In genomic region chr21:46635324-46636180, GRCh38 we compare ENCODE assay signal across 8 cellular contexts. TPM values are rescaled to one million over a fixed set of nuclear protein-coding genes. Genes with fewer than 3 reads are reported as not detected.
DNase-seq lines count a peak whose midpoint lies in the region; ATAC-seq and TF ChIP-seq lines count a peak whose summit lies in the region.

PRMT2 (plus strand) TSS chr21:46635674; CDS start chr21:46636952, 1,278 bp downstream.

- intact Hi-C loops in cardiac septum (cut with DNase I) = no loop called here

- H3K9ac ChIP-seq in trophoblast cell (ENCODE audit: low read length) = peak within 1 kb of the TSS; percentile 92

- H3K4me3 ChIP-seq in trophoblast cell (ENCODE audit: low read depth, low read length) (peak within 1 kb of the TSS; percentile 98), tibial nerve (peak within 1 kb of the TSS; percentile 68 to 94 (median 82))

- peak within 1 kb of the TSS; percentile 84 for H2AFZ ChIP-seq in trophoblast cell (ENCODE audit: insufficient read depth, low read length, poor library complexity)

- peak within 1 kb of the TSS; percentile 99 for H3K4me2 ChIP-seq in trophoblast cell (ENCODE audit: low read length)

- ATAC-seq in HG02852 (IDR thresholded peaks at IDR 0.05; ENCODE audit: unreplicated experiment) = peak; percentile 79
- ATAC-seq in T-cell (replicated peaks in 1 of 4) = peak; percentile 81 to 93 (median 85)

- H4K8ac ChIP-seq in trophoblast cell (ENCODE audit: low read depth, low read length) = peak within 1 kb of the TSS; percentile 97

- TF ChIP-seq EP300 in tibial nerve (IDR thresholded peaks at IDR 0.05) = peak; percentile 92 to 98

- H3K9me3 ChIP-seq in trophoblast cell (ENCODE audit: insufficient read depth, low read depth, low read length) = no peaks in the 10 kb centered on the region
- no peaks in the 10 kb centered on the region for H3K9me3 ChIP-seq in tibial nerve

- H3K4me3 Mint-ChIP-seq in T-cell = peak within 1 kb of the TSS; percentile 95 to 100 (median 97)

- H3K23ac ChIP-seq in trophoblast cell (ENCODE audit: low read length) = no peak within 1 kb of the TSS

- peaks cover 2 to 4% of the 10 kb centered on the region in 2 experiments for H3K4me1 ChIP-seq in trophoblast cell (ENCODE audit: control insufficient read depth in 1 of 2, insufficient read depth in 2 of 2, low read length in 2 of 2)
- H3K4me1 ChIP-seq in tibial nerve = peaks cover 0 to 54% (median 28%) of the 10 kb centered on the region in 4 donors

- peaks cover 5% of the 10 kb centered on the region for H3K79me2 ChIP-seq in trophoblast cell (ENCODE audit: control insufficient read depth, insufficient read depth, low read length, poor library complexity)

- CTCF ChIA-PET in T-cell (lab: Charles Lee) = interaction anchor here in 1 of 2 donors (0.6 to 2.4 kb wide), 6 partner anchors 15 to 437 kb away, joined by 3 to 12 read pairs (median 6); no protein-coding TSS in a partner anchor

- H2AK5ac ChIP-seq in trophoblast cell (ENCODE audit: low read length) = peak within 1 kb of the TSS; percentile 69

- H3K36me3 Mint-ChIP-seq in T-cell = peaks cover 14% of the 10 kb centered on the region

- POLR2A ChIA-PET in T-cell (lab: Charles Lee) = interaction anchor here (0.6 to 3.4 kb wide), 9 partner anchors 9 to 85 kb away, joined by 3 to 15 read pairs (median 5); no protein-coding TSS in a partner anchor

- 0% methylated on average over 86 to 90 of the region's 90 CpGs for WGBS in adipose tissue, 3 donors
- no CpG with 5 or more reads among the region's 90 CpGs for WGBS in trophoblast cell (ENCODE audit: extremely low coverage, insufficient coverage, insufficient read length)
- 0 to 1% methylated on average over 41 to 74 of the region's 90 CpGs for WGBS in tibial nerve, 2 donors

- peaks cover 8% of the 10 kb centered on the region for H3K79me1 ChIP-seq in trophoblast cell (ENCODE audit: low read length)

- peak within 1 kb of the TSS; percentile 80 for H3K4ac ChIP-seq in trophoblast cell (ENCODE audit: low read depth, low read length)

- H3K9me3 Mint-ChIP-seq in T-cell = no peaks in the 10 kb centered on the region

- DNase-seq in GM13976 (ENCODE audit: low spot score) (peak; percentile 100), NCI-H146 (lab: John Stamatoyannopoulos, UW) (peak; percentile 93), T-cell (peak; percentile 93 to 99 (median 96)), cardiac septum (ENCODE audit: low spot score) (peak; percentile 99), trophoblast cell (peak; percentile 98 to 99), tibial nerve (ENCODE audit: low spot score in 2 of 2) (peak; percentile 83 to 89)

- peaks cover 78 to 80% (median 79%) of the 10 kb centered on the region in 3 donors for H3K4me1 Mint-ChIP-seq in T-cell

- peak within 1 kb of the TSS; percentile 73 for H2BK5ac ChIP-seq in trophoblast cell (ENCODE audit: low read depth, low read length, poor library complexity)

- H3K27me3 Mint-ChIP-seq in T-cell = no peaks in the 10 kb centered on the region

- peak within 1 kb of the TSS; percentile 96 for H3K14ac ChIP-seq in trophoblast cell (ENCODE audit: low read length)

- peak within 1 kb of the TSS; percentile 97 for H4K91ac ChIP-seq in trophoblast cell (ENCODE audit: low read depth, low read length)

- peak within 1 kb of the TSS; percentile 74 for H2BK120ac ChIP-seq in trophoblast cell (ENCODE audit: insufficient read depth, low read length, poor library complexity)

- H4K12ac ChIP-seq in trophoblast cell (ENCODE audit: low read depth, low read length) = peak within 1 kb of the TSS; percentile 82

- in situ Hi-C loops in GM13976 (cut with MboI; ENCODE audit: low sequenced_read_pairs, unreplicated experiment) = no loop called here

- no peak within 1 kb of the TSS for H2BK12ac ChIP-seq in trophoblast cell (ENCODE audit: low read length)

- peak within 1 kb of the TSS; percentile 93 to 98 for H3K27ac Mint-ChIP-seq in T-cell

- peak within 1 kb of the TSS; percentile 87 for H3K18ac ChIP-seq in trophoblast cell (ENCODE audit: low read length)

- peak; percentile 73 to 95 for TF ChIP-seq POLR2A in tibial nerve (IDR thresholded peaks at IDR 0.05)

- H3K27me3 ChIP-seq in trophoblast cell (ENCODE audit: insufficient read depth, low read length) (no peaks in the 10 kb centered on the region), tibial nerve (no peaks in the 10 kb centered on the region)

- peaks cover 0 to 3% of the 10 kb centered on the region in 2 experiments for H3K36me3 ChIP-seq in trophoblast cell (ENCODE audit: control insufficient read depth in 1 of 2, insufficient read depth in 2 of 2, low read length in 2 of 2)
- no peaks in the 10 kb centered on the region for H3K36me3 ChIP-seq in tibial nerve

- TF ChIP-seq CTCF in GM13976 (IDR thresholded peaks at IDR 0.05; ENCODE audit: borderline replicate concordance, control extremely low read depth, extremely low read depth, insufficient read depth, missing control alignments) = no peak
- peak in 2 of 5 experiments; percentile 41 to 47 for TF ChIP-seq CTCF in tibial nerve (IDR thresholded peaks at IDR 0.05)

- H3K27ac ChIP-seq in adipose tissue (ENCODE audit: low read depth, low read length) (peak within 1 kb of the TSS; percentile 87), trophoblast cell (ENCODE audit: low read depth, low read length) (peak within 1 kb of the TSS; percentile 92), tibial nerve (peak within 1 kb of the TSS; percentile 88 to 99 (median 98))

RNA-seq across cellular contexts. Expression of gene PRMT2, which starts in this region (rescaled TPM):
- total RNA-seq in T-cell = 100 to 1,000 TPM; 145 to 258 (median 205) TPM
- 10 to 100 TPM; 38.9 to 99.8 (median 77.8) TPM for polyA plus RNA-seq in adipose tissue
- 76.5 TPM for total RNA-seq in cardiac septum
- 44.7 and 48.2 TPM in 2 replicates for polyA plus RNA-seq in trophoblast cell (2013)
- total RNA-seq in tibial nerve = 100 to 1,000 TPM; 104 to 132 (median 115) TPM

Comparison
In these comparisons a context has a peak if more than half of its experiments do, and no peak if none do; other contexts are left out.
1. Peak in every context shown above with its lines: DNase-seq, ATAC-seq, H3K4me3 ChIP-seq and H3K27ac ChIP-seq.